1 cellular context compared by ENCODE assay signal in the genomic region with DNA sequence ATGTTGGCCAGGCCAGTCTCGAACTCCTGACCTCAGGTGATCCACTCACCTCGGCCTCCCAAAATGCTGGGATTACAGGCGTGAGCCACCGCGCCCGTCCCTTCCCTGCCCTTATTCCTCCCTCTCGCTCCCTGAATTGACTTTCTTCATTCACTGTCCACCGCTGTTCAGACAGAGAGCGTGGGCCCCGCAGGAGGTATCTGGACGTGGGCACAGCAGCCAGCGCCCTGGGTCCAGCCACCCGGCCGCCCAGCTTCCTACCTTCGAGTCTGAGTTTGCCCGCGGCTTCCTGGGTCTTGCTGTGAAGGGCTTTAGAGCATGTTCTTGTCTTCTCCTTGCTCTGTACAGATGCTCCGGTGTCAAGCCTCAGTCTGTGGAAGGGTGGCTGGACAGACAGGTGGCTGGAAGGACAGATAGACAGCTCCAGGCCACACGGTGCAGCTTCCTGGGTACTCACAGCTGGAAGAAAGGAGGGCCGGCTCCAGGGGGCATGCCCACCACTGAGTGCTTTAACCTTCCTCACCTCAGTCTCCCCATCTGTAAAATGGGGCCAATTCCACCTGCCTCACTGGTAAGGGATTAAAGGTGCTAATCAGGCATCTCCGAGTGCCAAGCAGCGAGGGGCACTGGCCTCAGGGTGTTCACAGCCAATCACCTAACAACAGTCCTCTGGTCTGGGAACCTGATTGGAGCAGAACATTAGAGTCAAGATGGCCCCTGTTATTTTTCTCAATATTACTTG.
TF ChIP-seq lines count a peak whose summit lies in the region.

No MANE protein-coding gene starts in this region.

TF ChIP-seq in HepG2, 621 proteins besides CTCF, POLR2A, EP300 and RAD21:
- TF ChIP-seq, protein P1, sequence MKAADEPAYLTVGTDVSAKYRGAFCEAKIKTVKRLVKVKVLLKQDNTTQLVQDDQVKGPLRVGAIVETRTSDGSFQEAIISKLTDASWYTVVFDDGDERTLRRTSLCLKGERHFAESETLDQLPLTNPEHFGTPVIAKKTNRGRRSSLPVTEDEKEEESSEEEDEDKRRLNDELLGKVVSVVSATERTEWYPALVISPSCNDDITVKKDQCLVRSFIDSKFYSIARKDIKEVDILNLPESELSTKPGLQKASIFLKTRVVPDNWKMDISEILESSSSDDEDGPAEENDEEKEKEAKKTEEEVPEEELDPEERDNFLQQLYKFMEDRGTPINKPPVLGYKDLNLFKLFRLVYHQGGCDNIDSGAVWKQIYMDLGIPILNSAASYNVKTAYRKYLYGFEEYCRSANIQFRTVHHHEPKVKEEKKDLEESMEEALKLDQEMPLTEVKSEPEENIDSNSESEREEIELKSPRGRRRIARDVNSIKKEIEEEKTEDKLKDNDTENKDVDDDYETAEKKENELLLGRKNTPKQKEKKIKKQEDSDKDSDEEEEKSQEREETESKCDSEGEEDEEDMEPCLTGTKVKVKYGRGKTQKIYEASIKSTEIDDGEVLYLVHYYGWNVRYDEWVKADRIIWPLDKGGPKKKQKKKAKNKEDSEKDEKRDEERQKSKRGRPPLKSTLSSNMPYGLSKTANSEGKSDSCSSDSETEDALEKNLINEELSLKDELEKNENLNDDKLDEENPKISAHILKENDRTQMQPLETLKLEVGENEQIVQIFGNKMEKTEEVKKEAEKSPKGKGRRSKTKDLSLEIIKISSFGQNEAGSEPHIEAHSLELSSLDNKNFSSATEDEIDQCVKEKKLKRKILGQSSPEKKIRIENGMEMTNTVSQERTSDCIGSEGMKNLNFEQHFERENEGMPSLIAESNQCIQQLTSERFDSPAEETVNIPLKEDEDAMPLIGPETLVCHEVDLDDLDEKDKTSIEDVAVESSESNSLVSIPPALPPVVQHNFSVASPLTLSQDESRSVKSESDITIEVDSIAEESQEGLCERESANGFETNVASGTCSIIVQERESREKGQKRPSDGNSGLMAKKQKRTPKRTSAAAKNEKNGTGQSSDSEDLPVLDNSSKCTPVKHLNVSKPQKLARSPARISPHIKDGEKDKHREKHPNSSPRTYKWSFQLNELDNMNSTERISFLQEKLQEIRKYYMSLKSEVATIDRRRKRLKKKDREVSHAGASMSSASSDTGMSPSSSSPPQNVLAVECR (CRISPR knock-in tag; IDR thresholded peaks at IDR 0.05; ENCODE audit: borderline replicate concordance) = no peak
- TF ChIP-seq ZMYM3 (CRISPR knock-in tag; IDR thresholded peaks at IDR 0.05) (peak; percentile 74), ZNF629 (CRISPR knock-in tag; conservative IDR thresholded peaks at IDR 0.05) (peak; percentile 95), ZMAT5 (CRISPR knock-in tag; IDR thresholded peaks at IDR 0.05; ENCODE audit: borderline replicate concordance, low read depth) (no peak)
- TF ChIP-seq, protein P2, sequence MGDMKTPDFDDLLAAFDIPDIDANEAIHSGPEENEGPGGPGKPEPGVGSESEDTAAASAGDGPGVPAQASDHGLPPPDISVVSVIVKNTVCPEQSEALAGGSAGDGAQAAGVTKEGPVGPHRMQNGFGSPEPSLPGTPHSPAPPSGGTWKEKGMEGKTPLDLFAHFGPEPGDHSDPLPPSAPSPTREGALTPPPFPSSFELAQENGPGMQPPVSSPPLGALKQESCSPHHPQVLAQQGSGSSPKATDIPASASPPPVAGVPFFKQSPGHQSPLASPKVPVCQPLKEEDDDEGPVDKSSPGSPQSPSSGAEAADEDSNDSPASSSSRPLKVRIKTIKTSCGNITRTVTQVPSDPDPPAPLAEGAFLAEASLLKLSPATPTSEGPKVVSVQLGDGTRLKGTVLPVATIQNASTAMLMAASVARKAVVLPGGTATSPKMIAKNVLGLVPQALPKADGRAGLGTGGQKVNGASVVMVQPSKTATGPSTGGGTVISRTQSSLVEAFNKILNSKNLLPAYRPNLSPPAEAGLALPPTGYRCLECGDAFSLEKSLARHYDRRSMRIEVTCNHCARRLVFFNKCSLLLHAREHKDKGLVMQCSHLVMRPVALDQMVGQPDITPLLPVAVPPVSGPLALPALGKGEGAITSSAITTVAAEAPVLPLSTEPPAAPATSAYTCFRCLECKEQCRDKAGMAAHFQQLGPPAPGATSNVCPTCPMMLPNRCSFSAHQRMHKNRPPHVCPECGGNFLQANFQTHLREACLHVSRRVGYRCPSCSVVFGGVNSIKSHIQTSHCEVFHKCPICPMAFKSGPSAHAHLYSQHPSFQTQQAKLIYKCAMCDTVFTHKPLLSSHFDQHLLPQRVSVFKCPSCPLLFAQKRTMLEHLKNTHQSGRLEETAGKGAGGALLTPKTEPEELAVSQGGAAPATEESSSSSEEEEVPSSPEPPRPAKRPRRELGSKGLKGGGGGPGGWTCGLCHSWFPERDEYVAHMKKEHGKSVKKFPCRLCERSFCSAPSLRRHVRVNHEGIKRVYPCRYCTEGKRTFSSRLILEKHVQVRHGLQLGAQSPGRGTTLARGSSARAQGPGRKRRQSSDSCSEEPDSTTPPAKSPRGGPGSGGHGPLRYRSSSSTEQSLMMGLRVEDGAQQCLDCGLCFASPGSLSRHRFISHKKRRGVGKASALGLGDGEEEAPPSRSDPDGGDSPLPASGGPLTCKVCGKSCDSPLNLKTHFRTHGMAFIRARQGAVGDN (CRISPR knock-in tag; IDR thresholded peaks at IDR 0.05) = no peak; the same call in 1 of the 2 replicates
- TF ChIP-seq, protein P3, sequence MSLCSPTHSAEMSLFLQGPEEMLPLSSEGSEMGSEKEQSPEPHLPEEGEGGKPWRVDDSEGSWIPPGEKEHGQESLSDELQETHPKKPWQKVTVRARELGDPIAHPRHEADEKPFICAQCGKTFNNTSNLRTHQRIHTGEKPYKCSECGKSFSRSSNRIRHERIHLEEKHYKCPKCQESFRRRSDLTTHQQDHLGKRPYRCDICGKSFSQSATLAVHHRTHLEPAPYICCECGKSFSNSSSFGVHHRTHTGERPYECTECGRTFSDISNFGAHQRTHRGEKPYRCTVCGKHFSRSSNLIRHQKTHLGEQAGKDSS (CRISPR knock-in tag; IDR thresholded peaks at IDR 0.05; ENCODE audit: borderline replicate concordance, low read depth) = no peak
TF ChIP-seq in HepG2: peak in this region for 2.
